Comparison of ENCODE assay signal across 1 cellular context in the genomic region with DNA sequence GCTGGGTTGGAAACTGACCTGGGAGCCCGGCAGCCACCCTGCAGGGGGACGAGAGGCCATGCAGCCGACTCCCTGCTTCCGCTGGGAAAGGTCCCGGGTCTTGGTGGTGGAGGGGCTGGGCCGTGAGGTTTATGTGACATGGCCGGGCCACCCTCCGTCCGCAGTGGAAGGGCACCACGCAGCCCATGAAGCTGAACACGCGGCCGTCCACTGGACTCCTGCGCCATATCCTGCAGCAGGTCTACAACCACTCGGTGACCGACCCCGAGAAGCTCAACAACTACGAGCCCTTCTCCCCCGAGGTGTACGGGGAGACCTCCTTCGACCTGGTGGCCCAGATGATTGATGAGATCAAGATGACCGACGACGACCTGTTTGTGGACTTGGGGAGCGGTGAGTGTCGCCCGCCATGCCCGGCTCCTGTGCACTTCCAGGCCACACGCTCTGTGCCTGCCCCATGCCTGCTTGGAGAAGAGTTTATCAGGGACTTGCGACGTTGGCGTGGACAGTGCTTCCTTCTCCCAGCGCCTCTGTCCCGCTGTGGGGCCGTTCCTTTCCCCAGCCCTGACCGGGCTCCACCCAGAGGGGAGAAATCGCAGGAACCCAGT.
TF ChIP-seq lines count a peak whose summit lies in the region.

No MANE protein-coding gene starts in this region.

TF ChIP-seq in IMR-90, 13 proteins besides CTCF, POLR2A, EP300 and RAD21:
- no peak for TF ChIP-seq CHD1 (IDR thresholded peaks at IDR 0.05; ENCODE audit: low read depth, low read length)
- no peak for TF ChIP-seq NFE2L2 (IDR thresholded peaks at IDR 0.05; ENCODE audit: low read depth, low read length)
- TF ChIP-seq, protein P1, sequence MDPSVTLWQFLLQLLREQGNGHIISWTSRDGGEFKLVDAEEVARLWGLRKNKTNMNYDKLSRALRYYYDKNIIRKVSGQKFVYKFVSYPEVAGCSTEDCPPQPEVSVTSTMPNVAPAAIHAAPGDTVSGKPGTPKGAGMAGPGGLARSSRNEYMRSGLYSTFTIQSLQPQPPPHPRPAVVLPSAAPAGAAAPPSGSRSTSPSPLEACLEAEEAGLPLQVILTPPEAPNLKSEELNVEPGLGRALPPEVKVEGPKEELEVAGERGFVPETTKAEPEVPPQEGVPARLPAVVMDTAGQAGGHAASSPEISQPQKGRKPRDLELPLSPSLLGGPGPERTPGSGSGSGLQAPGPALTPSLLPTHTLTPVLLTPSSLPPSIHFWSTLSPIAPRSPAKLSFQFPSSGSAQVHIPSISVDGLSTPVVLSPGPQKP (IDR thresholded peaks at IDR 0.05; ENCODE audit: borderline replicate concordance, low read depth, low read length) = no peak
- no peak for TF ChIP-seq RCOR1 (IDR thresholded peaks at IDR 0.05; ENCODE audit: insufficient replicate concordance, low read length)
- no peak for TF ChIP-seq SMC3 (IDR thresholded peaks at IDR 0.05; ENCODE audit: low read depth, low read length)
- TF ChIP-seq FOS (IDR thresholded peaks at IDR 0.05; ENCODE audit: low read depth, low read length) = no peak
- TF ChIP-seq RFX5 (IDR thresholded peaks at IDR 0.05; ENCODE audit: low read depth, low read length) = no peak
- no peak for TF ChIP-seq CEBPB (IDR thresholded peaks at IDR 0.05; ENCODE audit: low read depth, low read length)
- TF ChIP-seq, protein P2, sequence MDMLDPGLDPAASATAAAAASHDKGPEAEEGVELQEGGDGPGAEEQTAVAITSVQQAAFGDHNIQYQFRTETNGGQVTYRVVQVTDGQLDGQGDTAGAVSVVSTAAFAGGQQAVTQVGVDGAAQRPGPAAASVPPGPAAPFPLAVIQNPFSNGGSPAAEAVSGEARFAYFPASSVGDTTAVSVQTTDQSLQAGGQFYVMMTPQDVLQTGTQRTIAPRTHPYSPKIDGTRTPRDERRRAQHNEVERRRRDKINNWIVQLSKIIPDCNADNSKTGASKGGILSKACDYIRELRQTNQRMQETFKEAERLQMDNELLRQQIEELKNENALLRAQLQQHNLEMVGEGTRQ (IDR thresholded peaks at IDR 0.05; ENCODE audit: low read depth, low read length) = no peak
- TF ChIP-seq BHLHE40 (IDR thresholded peaks at IDR 0.05; ENCODE audit: low read depth, low read length) = no peak
- TF ChIP-seq MAFK (IDR thresholded peaks at IDR 0.05; ENCODE audit: low read depth, low read length) = no peak
- TF ChIP-seq MXI1 (IDR thresholded peaks at IDR 0.05; ENCODE audit: borderline replicate concordance, low read depth, low read length) = no peak
- no peak for TF ChIP-seq MAZ (IDR thresholded peaks at IDR 0.05; ENCODE audit: borderline replicate concordance, low read depth, low read length)
TF ChIP-seq in IMR-90: peak in this region for 0.
